8 cellular contexts compared by ENCODE assay signal in the genomic region with DNA sequence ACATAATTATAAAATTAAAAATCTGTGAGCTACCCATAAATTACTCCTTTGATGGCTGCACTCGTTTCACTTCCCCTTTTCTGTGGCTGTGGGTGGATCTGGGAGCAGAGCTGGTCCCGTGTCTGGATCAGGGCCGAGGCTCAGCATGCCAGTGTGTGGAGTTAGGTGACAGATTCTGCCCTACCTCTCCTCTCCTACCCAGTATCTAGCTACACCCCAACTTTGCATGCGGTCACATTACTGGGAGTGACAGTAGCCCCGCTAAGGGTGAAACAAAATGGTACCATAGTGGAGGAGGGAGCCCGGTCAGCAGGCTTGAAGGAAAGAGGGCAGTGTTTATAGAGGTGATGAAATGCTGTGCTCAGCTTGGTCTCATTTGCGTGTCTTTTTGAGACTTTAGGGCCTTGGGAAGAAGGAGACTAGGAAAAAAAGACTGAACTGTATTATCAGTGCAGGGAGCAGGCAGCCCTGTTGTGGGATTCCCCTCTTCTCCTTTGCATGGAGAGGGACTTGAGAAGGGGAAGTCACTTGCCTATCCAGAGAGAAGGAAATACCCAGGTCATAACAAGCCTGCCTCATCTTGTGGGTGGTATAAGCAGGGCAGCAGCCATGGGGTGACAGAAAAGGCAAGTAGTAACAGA. TPM values are rescaled to one million over a fixed set of nuclear protein-coding genes. Genes with fewer than 3 reads are reported as not detected.
DNase-seq lines count a peak whose midpoint lies in the region; ATAC-seq, FAIRE-seq and TF ChIP-seq lines count a peak whose summit lies in the region.

No MANE protein-coding gene starts in this region.

- peak overlapping the region; percentile 60 to 97 (median 77) for H3K4me2 ChIP-seq in BLaER1 treated with 17β-estradiol and CSF1 and Interleukin-3, amounts not matched to agents 10 nM and 100 nM

- no peak for FAIRE-seq in HTR-8/SVneo (lab: Jason Lieb, UNC)

- peak overlapping the region in 5 of 11 experiments; percentile 0 to 69 (median 44); a peak in 5 of 22 replicates for H3K9ac ChIP-seq in BLaER1 treated with 17β-estradiol and CSF1 and Interleukin-3, amounts not matched to agents 10 nM and 100 nM

- peak overlapping the region; percentile 63 for H3K4me3 Mint-ChIP-seq in dendritic cell treated with granulocyte-macrophage colony-stimulating factor and Interleukin-4, amounts not matched to agents 40 ng/mL and 50 ng/mL, for 4 days
- H3K4me3 Mint-ChIP-seq in endothelial cell (ENCODE audit: unreplicated experiment): no peak overlapping the region
- no peak overlapping the region for H3K4me3 Mint-ChIP-seq in HFFc6
- no peak overlapping the region for H3K4me3 Mint-ChIP-seq in activated T-helper 1 cell treated with anti-CD3 and anti-CD28 coated beads, Interleukin-12 subunit alpha, Interleukin-12 subunit beta, Interleukin-2, Interleukin-4 antibody, amounts not matched to agents 30 ng/mL and 10 ng/mL and 1 ng/mL, durations not matched to agents 14 hours and 24 hours and 36 hours

- peak overlapping the region in 7 of 11 experiments; percentile 2 to 73 (median 56); a peak in 11 of 22 replicates for H3K27ac ChIP-seq in BLaER1 treated with 17β-estradiol and CSF1 and Interleukin-3, amounts not matched to agents 10 nM and 100 nM

- H3K9me3 Mint-ChIP-seq in dendritic cell treated with granulocyte-macrophage colony-stimulating factor and Interleukin-4, amounts not matched to agents 40 ng/mL and 50 ng/mL, for 4 days: no peaks in the 10 kb centered on the region
- H3K9me3 Mint-ChIP-seq in endothelial cell (ENCODE audit: unreplicated experiment) (no peaks in the 10 kb centered on the region), HFFc6 (no peaks in the 10 kb centered on the region)
- H3K9me3 Mint-ChIP-seq in activated T-helper 1 cell treated with anti-CD3 and anti-CD28 coated beads, Interleukin-12 subunit alpha, Interleukin-12 subunit beta, Interleukin-2, Interleukin-4 antibody, amounts not matched to agents 30 ng/mL and 10 ng/mL and 1 ng/mL, durations not matched to agents 14 hours and 24 hours and 36 hours: no peaks in the 10 kb centered on the region

- TF ChIP-seq CTCF in endothelial cell (IDR thresholded peaks at IDR 0.05; ENCODE audit: unreplicated experiment) (no peak), HFFc6 (IDR thresholded peaks at IDR 0.05) (no peak)

- H3K9me3 ChIP-seq in BLaER1 treated with 17β-estradiol and CSF1 and Interleukin-3, amounts not matched to agents 10 nM and 100 nM (replicated peaks in 1 of 11): no peaks in the 10 kb centered on the region

- intact Hi-C loops in dendritic cell treated with granulocyte-macrophage colony-stimulating factor and Interleukin-4, amounts not matched to agents 40 ng/mL and 50 ng/mL, for 4 days (cut with micrococcal nuclease): no loop called here
- intact Hi-C loops in activated T-helper 1 cell treated with anti-CD3 and anti-CD28 coated beads, Interleukin-12 subunit alpha, Interleukin-12 subunit beta, Interleukin-2, Interleukin-4 antibody, amounts not matched to agents 30 ng/mL and 10 ng/mL and 1 ng/mL, durations not matched to agents 14 hours and 24 hours and 36 hours (cut with micrococcal nuclease): loop anchor here (2.0 kb wide), 1 partner anchor 15 kb away; no protein-coding TSS in a partner anchor

- peaks cover 25 to 65% (median 32%) of the 10 kb centered on the region in 10 experiments for H3K4me1 ChIP-seq in BLaER1 treated with 17β-estradiol and CSF1 and Interleukin-3, amounts not matched to agents 10 nM and 100 nM

- peak overlapping the region in 4 of 10 experiments; percentile 32 to 39 (median 36); a peak in 5 of 20 replicates for H3K4me3 ChIP-seq in BLaER1 treated with 17β-estradiol and CSF1 and Interleukin-3, amounts not matched to agents 10 nM and 100 nM

- peaks cover under 1 to 38% (median 19%) of the 10 kb centered on the region in 11 experiments; a peak in 15 of 22 replicates for H4K20me1 ChIP-seq in BLaER1 treated with 17β-estradiol and CSF1 and Interleukin-3, amounts not matched to agents 10 nM and 100 nM

- no peaks in the 10 kb centered on the region for H3K27me3 Mint-ChIP-seq in dendritic cell treated with granulocyte-macrophage colony-stimulating factor and Interleukin-4, amounts not matched to agents 40 ng/mL and 50 ng/mL, for 4 days
- H3K27me3 Mint-ChIP-seq in endothelial cell (ENCODE audit: unreplicated experiment) (no peaks in the 10 kb centered on the region), HFFc6 (ENCODE audit: insufficient read depth) (no peaks in the 10 kb centered on the region)
- no peaks in the 10 kb centered on the region for H3K27me3 Mint-ChIP-seq in activated T-helper 1 cell treated with anti-CD3 and anti-CD28 coated beads, Interleukin-12 subunit alpha, Interleukin-12 subunit beta, Interleukin-2, Interleukin-4 antibody, amounts not matched to agents 30 ng/mL and 10 ng/mL and 1 ng/mL, durations not matched to agents 14 hours and 24 hours and 36 hours (ENCODE audit: insufficient read depth)

- ATAC-seq in HG03135 (IDR thresholded peaks at IDR 0.05; ENCODE audit: unreplicated experiment): peak; percentile 52

- no peaks in the 10 kb centered on the region for H3K27me3 ChIP-seq in BLaER1 treated with 17β-estradiol and CSF1 and Interleukin-3, amounts not matched to agents 10 nM and 100 nM

- H3K36me3 ChIP-seq in BLaER1 treated with 17β-estradiol and CSF1 and Interleukin-3, amounts not matched to agents 10 nM and 100 nM: no peaks in the 10 kb centered on the region

- DNase-seq in GM19240 (ENCODE audit: insufficient read length, low spot score): peak; percentile 19
- DNase-seq in endothelial cell (ENCODE audit: low spot score): no peak
- no peak for DNase-seq in HFFc6
- no peak for DNase-seq in activated T-helper 1 cell treated with anti-CD3 and anti-CD28 coated beads, Interleukin-12 subunit alpha, Interleukin-12 subunit beta, Interleukin-2, Interleukin-4 antibody, amounts not matched to agents 30 ng/mL and 10 ng/mL and 1 ng/mL, durations not matched to agents 14 hours and 24 hours and 36 hours (ENCODE audit: low spot score)
- DNase-seq in HTR-8/SVneo (ENCODE audit: insufficient read length, low spot score): no peak

- H3K27ac Mint-ChIP-seq in dendritic cell treated with granulocyte-macrophage colony-stimulating factor and Interleukin-4, amounts not matched to agents 40 ng/mL and 50 ng/mL, for 4 days: peak overlapping the region; percentile 89
- no peak overlapping the region for H3K27ac Mint-ChIP-seq in endothelial cell (ENCODE audit: unreplicated experiment)
- H3K27ac Mint-ChIP-seq in HFFc6: no peak overlapping the region
- no peak overlapping the region for H3K27ac Mint-ChIP-seq in activated T-helper 1 cell treated with anti-CD3 and anti-CD28 coated beads, Interleukin-12 subunit alpha, Interleukin-12 subunit beta, Interleukin-2, Interleukin-4 antibody, amounts not matched to agents 30 ng/mL and 10 ng/mL and 1 ng/mL, durations not matched to agents 14 hours and 24 hours and 36 hours

- peaks cover 71% of the 10 kb centered on the region for H3K4me1 Mint-ChIP-seq in dendritic cell treated with granulocyte-macrophage colony-stimulating factor and Interleukin-4, amounts not matched to agents 40 ng/mL and 50 ng/mL, for 4 days (ENCODE audit: low read depth)
- H3K4me1 Mint-ChIP-seq in endothelial cell (ENCODE audit: unreplicated experiment) (no peaks in the 10 kb centered on the region), HFFc6 (ENCODE audit: low read depth) (peaks cover 69% of the 10 kb centered on the region)
- H3K4me1 Mint-ChIP-seq in activated T-helper 1 cell treated with anti-CD3 and anti-CD28 coated beads, Interleukin-12 subunit alpha, Interleukin-12 subunit beta, Interleukin-2, Interleukin-4 antibody, amounts not matched to agents 30 ng/mL and 10 ng/mL and 1 ng/mL, durations not matched to agents 14 hours and 24 hours and 36 hours (ENCODE audit: low read depth): peaks cover 27% of the 10 kb centered on the region

- peaks cover 48% of the 10 kb centered on the region for H3K36me3 Mint-ChIP-seq in dendritic cell treated with granulocyte-macrophage colony-stimulating factor and Interleukin-4, amounts not matched to agents 40 ng/mL and 50 ng/mL, for 4 days (ENCODE audit: low read depth)
- H3K36me3 Mint-ChIP-seq in endothelial cell (ENCODE audit: low read depth, unreplicated experiment) (no peaks in the 10 kb centered on the region), HFFc6 (ENCODE audit: low read depth) (no peaks in the 10 kb centered on the region)
- no peaks in the 10 kb centered on the region for H3K36me3 Mint-ChIP-seq in activated T-helper 1 cell treated with anti-CD3 and anti-CD28 coated beads, Interleukin-12 subunit alpha, Interleukin-12 subunit beta, Interleukin-2, Interleukin-4 antibody, amounts not matched to agents 30 ng/mL and 10 ng/mL and 1 ng/mL, durations not matched to agents 14 hours and 24 hours and 36 hours (ENCODE audit: low read depth)

RNA-seq across cellular contexts. Expression of a gene that starts 48.4 kb away (rescaled TPM):
- total RNA-seq in endothelial cell (ENCODE audit: unreplicated experiment): 4.6 TPM
- total RNA-seq in HFFc6 (2021; fragmentation: NEBNext Ultra II Directional; extraction: Animal tissue kit (Norgen Biotek cat#: 25700)): 10 to 100 TPM; 31.1 to 37.1 (median 32.3) TPM
- total RNA-seq in activated T-helper 1 cell treated with anti-CD3 and anti-CD28 coated beads, Interleukin-12 subunit alpha, Interleukin-12 subunit beta, Interleukin-2, Interleukin-4 antibody, amounts not matched to agents 30 ng/mL and 10 ng/mL and 1 ng/mL, durations not matched to agents 14 hours and 24 hours and 36 hours: 7.4 and 8.6 TPM in 2 replicates
